ENCODE assay signal across 8 cellular contexts in genomic region chr15:39919396-39919739, GRCh38. TPM values are rescaled to one million over a fixed set of nuclear protein-coding genes. Genes with fewer than 3 reads are reported as not detected.
DNase-seq lines count a peak whose midpoint lies in the region; ATAC-seq, FAIRE-seq and TF ChIP-seq lines count a peak whose summit lies in the region.

No MANE protein-coding gene starts in this region.

- CTCF ChIA-PET in activated naive CD4-positive, alpha-beta T cell treated with anti-CD3 and anti-CD28 coated beads for 36 hours (lab: Charles Lee): interaction anchor here (1.0 kb wide), 1 partner anchor 32 kb away, joined by 3 read pairs; no protein-coding TSS in a partner anchor

- H3K36me3 ChIP-seq in bronchial epithelial cell (ENCODE audit: control insufficient read depth, insufficient read depth, low read length) (no peaks in the 10 kb centered on the region), tibial nerve (no peaks in the 10 kb centered on the region)

- H3K4me3 Mint-ChIP-seq in activated naive CD4-positive, alpha-beta T cell treated with anti-CD3 and anti-CD28 coated beads for 36 hours: peak overlapping the region; percentile 51
- peak overlapping the region; percentile 55 for H3K4me3 Mint-ChIP-seq in memory B cell

- no peaks in the 10 kb centered on the region for H3K36me3 Mint-ChIP-seq in activated naive CD4-positive, alpha-beta T cell treated with anti-CD3 and anti-CD28 coated beads for 36 hours (ENCODE audit: low read depth)
- no peaks in the 10 kb centered on the region for H3K36me3 Mint-ChIP-seq in memory B cell

- DNase-seq in activated naive CD4-positive, alpha-beta T cell treated with anti-CD3 and anti-CD28 coated beads for 36 hours: no peak
- DNase-seq in activated naive CD4-positive, alpha-beta T cell treated with Interleukin-2 at 50 U/mL for 16 hours: no peak
- DNase-seq in bronchial epithelial cell (ENCODE audit: low read depth) (no peak), memory B cell (ENCODE audit: low spot score in 2 of 2) (no peak), tibial nerve (ENCODE audit: low spot score in 2 of 2) (no peak), NCI-H1105 (lab: John Stamatoyannopoulos, UW) (no peak), COLO829 (ENCODE audit: low spot score) (no peak)

- no peak overlapping the region for H3K27ac Mint-ChIP-seq in activated naive CD4-positive, alpha-beta T cell treated with anti-CD3 and anti-CD28 coated beads for 36 hours
- no peak overlapping the region for H3K27ac Mint-ChIP-seq in memory B cell

- peaks cover 20% of the 10 kb centered on the region for H3K27me3 Mint-ChIP-seq in activated naive CD4-positive, alpha-beta T cell treated with anti-CD3 and anti-CD28 coated beads for 36 hours (ENCODE audit: low read depth)
- peaks cover 12% of the 10 kb centered on the region for H3K27me3 Mint-ChIP-seq in memory B cell

- H3K27ac ChIP-seq in tibial nerve: peak overlapping the region in 2 of 4 donors; percentile 86 to 89

- no peak for TF ChIP-seq EP300 in tibial nerve (IDR thresholded peaks at IDR 0.05)

- no peak for TF ChIP-seq POLR2A in tibial nerve (IDR thresholded peaks at IDR 0.05)

- TF ChIP-seq CTCF in bronchial epithelial cell (IDR thresholded peaks at IDR 0.05; ENCODE audit: insufficient read depth, low read length, severe bottlenecking) (no peak), tibial nerve (IDR thresholded peaks at IDR 0.05) (no peak)

- FAIRE-seq in bronchial epithelial cell (lab: Jason Lieb, UNC): no peak

- H3K27me3 ChIP-seq in bronchial epithelial cell (ENCODE audit: control insufficient read depth, insufficient read depth, low read length) (no peaks in the 10 kb centered on the region), tibial nerve (no peaks in the 10 kb centered on the region)

- H3K4me1 ChIP-seq in tibial nerve: peaks cover 0 to 23% (median 0%) of the 10 kb centered on the region in 4 donors

- ATAC-seq in memory B cell (ENCODE audit: low read depth): no peak
- no peak for ATAC-seq in HG03039 (IDR thresholded peaks at IDR 0.05; ENCODE audit: unreplicated experiment)

- WGBS in tibial nerve, 2 donors: 4 to 6% methylated on average over 13 to 14 of the region's 15 CpGs

- H3K4me3 ChIP-seq in bronchial epithelial cell (ENCODE audit: low read depth, low read length) (peak overlapping the region; percentile 46), tibial nerve (peak overlapping the region; percentile 52 to 76 (median 66))

- no peaks in the 10 kb centered on the region for H3K9me3 Mint-ChIP-seq in activated naive CD4-positive, alpha-beta T cell treated with anti-CD3 and anti-CD28 coated beads for 36 hours
- H3K9me3 Mint-ChIP-seq in memory B cell: no peaks in the 10 kb centered on the region

- peaks cover 10% of the 10 kb centered on the region for H3K4me1 Mint-ChIP-seq in activated naive CD4-positive, alpha-beta T cell treated with anti-CD3 and anti-CD28 coated beads for 36 hours (ENCODE audit: low read depth)
- H3K4me1 Mint-ChIP-seq in memory B cell: peaks cover 6% of the 10 kb centered on the region

- no peaks in the 10 kb centered on the region for H3K9me3 ChIP-seq in tibial nerve

- intact Hi-C loops in activated naive CD4-positive, alpha-beta T cell treated with anti-CD3 and anti-CD28 coated beads for 36 hours (cut with micrococcal nuclease): no loop called here

RNA-seq across cellular contexts. Expression of gene GPR176, which starts 0.7 kb away (rescaled TPM):
- total RNA-seq in activated naive CD4-positive, alpha-beta T cell treated with anti-CD3 and anti-CD28 coated beads for 36 hours: under 1 TPM; 0.17 to 0.24 TPM
- total RNA-seq in bronchial epithelial cell (1.9 and 3.4 TPM in 2 replicates), tibial nerve (10 to 100 TPM in 2 of 4 donors, 1 to 10 TPM in 2; 2.4 to 18.6 (median 9.1) TPM)

RNA-seq across cellular contexts. Expression of gene EIF2AK4, which starts 14.5 kb away (rescaled TPM):
- total RNA-seq in activated naive CD4-positive, alpha-beta T cell treated with anti-CD3 and anti-CD28 coated beads for 36 hours: 10 to 100 TPM; 27.4 to 27.6 TPM
- 25.6 and 30.8 TPM in 2 replicates for total RNA-seq in bronchial epithelial cell
- total RNA-seq in tibial nerve: 10 to 100 TPM; 42.3 to 58.8 (median 54.1) TPM
